Comparison of ENCODE assay signal across 1 cellular context in genomic region chr16:27214084-27214961, GRCh38.
TF ChIP-seq lines count a peak whose summit lies in the region.

No MANE protein-coding gene starts in this region.

TF ChIP-seq in IMR-90, 13 proteins besides CTCF, POLR2A, EP300 and RAD21:
- TF ChIP-seq MAZ (IDR thresholded peaks at IDR 0.05; ENCODE audit: borderline replicate concordance, low read depth, low read length) (no peak), MXI1 (IDR thresholded peaks at IDR 0.05; ENCODE audit: borderline replicate concordance, low read depth, low read length) (no peak), NFE2L2 (IDR thresholded peaks at IDR 0.05; ENCODE audit: low read depth, low read length) (no peak), SMC3 (IDR thresholded peaks at IDR 0.05; ENCODE audit: low read depth, low read length) (no peak), RFX5 (IDR thresholded peaks at IDR 0.05; ENCODE audit: low read depth, low read length) (no peak), USF2 (IDR thresholded peaks at IDR 0.05; ENCODE audit: low read depth, low read length) (no peak), RCOR1 (IDR thresholded peaks at IDR 0.05; ENCODE audit: insufficient replicate concordance, low read length) (no peak), MAFK (IDR thresholded peaks at IDR 0.05; ENCODE audit: low read depth, low read length) (no peak)
